ENCODE assay signal across 1 cellular context in the genomic region with DNA sequence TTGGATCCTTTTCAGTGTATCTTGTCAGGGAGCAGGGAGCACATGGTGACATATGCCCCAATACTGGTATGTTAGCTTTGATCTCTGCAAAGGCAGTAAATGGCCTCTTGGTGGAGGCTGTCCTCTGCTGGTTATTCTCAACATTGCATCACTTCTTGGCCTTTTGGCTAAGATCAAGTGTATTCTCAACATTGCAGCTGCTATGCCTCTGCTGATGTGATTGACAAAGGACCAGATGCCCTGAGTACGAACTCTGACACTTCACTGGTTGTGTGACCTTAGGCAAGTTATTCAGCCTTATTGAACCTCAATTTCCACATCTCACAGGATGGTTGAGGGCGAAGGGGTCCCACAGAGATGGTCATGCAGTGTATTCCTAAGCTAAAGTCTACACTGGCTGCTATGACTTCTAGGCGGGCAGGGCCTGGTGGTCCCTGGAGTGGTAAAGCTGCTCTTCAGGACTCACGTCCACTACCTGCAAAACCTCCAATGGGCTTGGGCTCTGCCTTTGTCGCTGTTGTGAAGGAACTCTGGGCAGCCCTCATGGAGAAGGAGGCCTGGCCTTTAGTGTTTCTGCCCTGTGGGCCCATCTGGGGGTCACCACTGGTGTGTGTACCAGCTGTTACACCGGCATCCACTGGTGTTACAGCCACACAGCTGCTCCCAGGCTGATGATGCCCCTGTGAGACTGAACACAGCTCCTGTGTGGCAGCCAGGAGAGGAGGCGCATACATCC.
TF ChIP-seq lines count a peak whose summit lies in the region.

No MANE protein-coding gene starts in this region.

TF ChIP-seq in HepG2, 621 proteins besides CTCF, POLR2A, EP300 and RAD21 (continued from another document and continues in another):
- TF ChIP-seq ZNF180 (CRISPR knock-in tag; IDR thresholded peaks at IDR 0.05; ENCODE audit: borderline replicate concordance, low read depth) (no peak), GABPA (IDR thresholded peaks at IDR 0.05; ENCODE audit: low read depth, low read length) (no peak), GABPA (CRISPR knock-in tag; IDR thresholded peaks at IDR 0.05; ENCODE audit: low read depth) (no peak), ZNF773 (CRISPR knock-in tag; IDR thresholded peaks at IDR 0.05; ENCODE audit: borderline replicate concordance) (no peak), MATR3 (CRISPR knock-in tag; IDR thresholded peaks at IDR 0.05) (no peak), SP1 (IDR thresholded peaks at IDR 0.05) (no peak), SP1 (CRISPR knock-in tag; IDR thresholded peaks at IDR 0.05) (no peak), NFKBIZ (CRISPR knock-in tag; IDR thresholded peaks at IDR 0.05) (0 out of 2 replicates have a peak, but pooled peaks have one; percentile 57), POLR2AphosphoS5 (IDR thresholded peaks at IDR 0.05; ENCODE audit: low read depth, low read length) (no peak), ZKSCAN8 (CRISPR knock-in tag; IDR thresholded peaks at IDR 0.05; ENCODE audit: borderline replicate concordance) (0 out of 2 replicates have a peak, but pooled peaks have one; percentile 49), SIX1 (CRISPR knock-in tag; IDR thresholded peaks at IDR 0.05; ENCODE audit: borderline replicate concordance) (no peak; the same call in 1 of the 2 replicates), BHLHE40 (IDR thresholded peaks at IDR 0.05; ENCODE audit: low read length) (peak; percentile 45; the same call in 1 of the 2 replicates), ATF7 (IDR thresholded peaks at IDR 0.05) (peak; percentile 42; the same call in 1 of the 2 replicates), ATF7 (CRISPR knock-in tag; IDR thresholded peaks at IDR 0.05) (no peak), PHF20 (CRISPR knock-in tag; IDR thresholded peaks at IDR 0.05) (no peak), PRPF4 (IDR thresholded peaks at IDR 0.05; ENCODE audit: low read depth, low read length, poor library complexity, severe bottlenecking) (no peak), KMT2A (CRISPR knock-in tag; IDR thresholded peaks at IDR 0.05) (no peak), KAT2B (IDR thresholded peaks at IDR 0.05; ENCODE audit: borderline replicate concordance, low read depth, low read length) (no peak), PHF8 (CRISPR knock-in tag; IDR thresholded peaks at IDR 0.05) (no peak), KLF13 (CRISPR knock-in tag; IDR thresholded peaks at IDR 0.05) (no peak), IRF2 (CRISPR knock-in tag; IDR thresholded peaks at IDR 0.05) (peak; percentile 77), ZSCAN22 (CRISPR knock-in tag; IDR thresholded peaks at IDR 0.05) (no peak), ZNF670 (CRISPR knock-in tag; IDR thresholded peaks at IDR 0.05; ENCODE audit: borderline replicate concordance) (no peak), ZNF552 (CRISPR knock-in tag; IDR thresholded peaks at IDR 0.05; ENCODE audit: borderline replicate concordance) (no peak), ZNF781 (CRISPR knock-in tag; IDR thresholded peaks at IDR 0.05; ENCODE audit: borderline replicate concordance, not compliant biosample characterization) (no peak), ZNF33A (CRISPR knock-in tag; IDR thresholded peaks at IDR 0.05; ENCODE audit: borderline replicate concordance) (no peak), NONO (IDR thresholded peaks at IDR 0.05) (no peak), NONO (CRISPR knock-in tag; conservative IDR thresholded peaks at IDR 0.05) (0 out of 2 replicates have a peak, but pooled peaks have one; percentile 47), THAP11 (CRISPR knock-in tag; IDR thresholded peaks at IDR 0.05) (no peak), LCORL (IDR thresholded peaks at IDR 0.05) (no peak), LCORL (CRISPR knock-in tag; IDR thresholded peaks at IDR 0.05) (peak; percentile 72; the same call in 1 of the 2 replicates), TEAD3 (CRISPR knock-in tag; optimal IDR thresholded peaks at IDR 0.05; ENCODE audit: borderline replicate concordance) (peak; percentile 91), XRCC5 (optimal IDR thresholded peaks at IDR 0.05; ENCODE audit: low read length) (no peak), ZNF160 (CRISPR knock-in tag; IDR thresholded peaks at IDR 0.05) (no peak), ZFP82 (CRISPR knock-in tag; IDR thresholded peaks at IDR 0.05; ENCODE audit: borderline replicate concordance) (no peak), SP2 (CRISPR knock-in tag; IDR thresholded peaks at IDR 0.05) (no peak), TBX3 (IDR thresholded peaks at IDR 0.05; ENCODE audit: borderline replicate concordance) (no peak), MAZ (IDR thresholded peaks at IDR 0.05; ENCODE audit: borderline replicate concordance, low read depth, low read length) (no peak), MAZ (CRISPR knock-in tag; IDR thresholded peaks at IDR 0.05; ENCODE audit: low read depth) (peak; percentile 61; the same call in 1 of the 2 replicates)
- TF ChIP-seq, protein P1, sequence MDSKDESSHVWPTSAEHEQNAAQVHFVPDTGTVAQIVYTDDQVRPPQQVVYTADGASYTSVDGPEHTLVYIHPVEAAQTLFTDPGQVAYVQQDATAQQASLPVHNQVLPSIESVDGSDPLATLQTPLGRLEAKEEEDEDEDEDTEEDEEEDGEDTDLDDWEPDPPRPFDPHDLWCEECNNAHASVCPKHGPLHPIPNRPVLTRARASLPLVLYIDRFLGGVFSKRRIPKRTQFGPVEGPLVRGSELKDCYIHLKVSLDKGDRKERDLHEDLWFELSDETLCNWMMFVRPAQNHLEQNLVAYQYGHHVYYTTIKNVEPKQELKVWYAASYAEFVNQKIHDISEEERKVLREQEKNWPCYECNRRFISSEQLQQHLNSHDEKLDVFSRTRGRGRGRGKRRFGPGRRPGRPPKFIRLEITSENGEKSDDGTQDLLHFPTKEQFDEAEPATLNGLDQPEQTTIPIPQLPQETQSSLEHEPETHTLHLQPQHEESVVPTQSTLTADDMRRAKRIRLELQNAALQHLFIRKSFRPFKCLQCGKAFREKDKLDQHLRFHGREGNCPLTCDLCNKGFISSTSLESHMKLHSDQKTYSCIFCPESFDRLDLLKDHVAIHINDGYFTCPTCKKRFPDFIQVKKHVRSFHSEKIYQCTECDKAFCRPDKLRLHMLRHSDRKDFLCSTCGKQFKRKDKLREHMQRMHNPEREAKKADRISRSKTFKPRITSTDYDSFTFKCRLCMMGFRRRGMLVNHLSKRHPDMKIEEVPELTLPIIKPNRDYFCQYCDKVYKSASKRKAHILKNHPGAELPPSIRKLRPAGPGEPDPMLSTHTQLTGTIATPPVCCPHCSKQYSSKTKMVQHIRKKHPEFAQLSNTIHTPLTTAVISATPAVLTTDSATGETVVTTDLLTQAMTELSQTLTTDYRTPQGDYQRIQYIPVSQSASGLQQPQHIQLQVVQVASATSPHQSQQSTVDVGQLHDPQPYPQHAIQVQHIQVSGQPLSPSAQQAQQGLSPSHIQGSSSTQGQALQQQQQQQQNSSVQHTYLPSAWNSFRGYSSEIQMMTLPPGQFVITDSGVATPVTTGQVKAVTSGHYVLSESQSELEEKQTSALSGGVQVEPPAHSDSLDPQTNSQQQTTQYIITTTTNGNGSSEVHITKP (CRISPR knock-in tag; IDR thresholded peaks at IDR 0.05; ENCODE audit: low read depth), result no peak
- TF ChIP-seq, protein P2, sequence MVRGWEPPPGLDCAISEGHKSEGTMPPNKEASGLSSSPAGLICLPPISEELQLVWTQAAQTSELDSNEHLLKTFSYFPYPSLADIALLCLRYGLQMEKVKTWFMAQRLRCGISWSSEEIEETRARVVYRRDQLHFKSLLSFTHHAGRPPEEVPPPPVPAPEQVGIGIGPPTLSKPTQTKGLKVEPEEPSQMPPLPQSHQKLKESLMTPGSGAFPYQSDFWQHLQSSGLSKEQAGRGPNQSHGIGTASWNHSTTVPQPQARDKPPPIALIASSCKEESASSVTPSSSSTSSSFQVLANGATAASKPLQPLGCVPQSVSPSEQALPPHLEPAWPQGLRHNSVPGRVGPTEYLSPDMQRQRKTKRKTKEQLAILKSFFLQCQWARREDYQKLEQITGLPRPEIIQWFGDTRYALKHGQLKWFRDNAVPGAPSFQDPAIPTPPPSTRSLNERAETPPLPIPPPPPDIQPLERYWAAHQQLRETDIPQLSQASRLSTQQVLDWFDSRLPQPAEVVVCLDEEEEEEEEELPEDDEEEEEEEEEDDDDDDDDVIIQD (CRISPR knock-in tag; IDR thresholded peaks at IDR 0.05; ENCODE audit: low read depth), result peak; percentile 68
- TF ChIP-seq, protein P3, sequence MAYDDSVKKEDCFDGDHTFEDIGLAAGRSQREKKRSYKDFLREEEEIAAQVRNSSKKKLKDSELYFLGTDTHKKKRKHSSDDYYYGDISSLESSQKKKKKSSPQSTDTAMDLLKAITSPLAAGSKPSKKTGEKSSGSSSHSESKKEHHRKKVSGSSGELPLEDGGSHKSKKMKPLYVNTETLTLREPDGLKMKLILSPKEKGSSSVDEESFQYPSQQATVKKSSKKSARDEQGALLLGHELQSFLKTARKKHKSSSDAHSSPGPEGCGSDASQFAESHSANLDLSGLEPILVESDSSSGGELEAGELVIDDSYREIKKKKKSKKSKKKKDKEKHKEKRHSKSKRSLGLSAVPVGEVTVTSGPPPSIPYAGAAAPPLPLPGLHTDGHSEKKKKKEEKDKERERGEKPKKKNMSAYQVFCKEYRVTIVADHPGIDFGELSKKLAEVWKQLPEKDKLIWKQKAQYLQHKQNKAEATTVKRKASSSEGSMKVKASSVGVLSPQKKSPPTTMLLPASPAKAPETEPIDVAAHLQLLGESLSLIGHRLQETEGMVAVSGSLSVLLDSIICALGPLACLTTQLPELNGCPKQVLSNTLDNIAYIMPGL (CRISPR knock-in tag; IDR thresholded peaks at IDR 0.05; ENCODE audit: borderline replicate concordance in 1 of 2, low read depth in 1 of 2), result peak in 1 of 2 experiments; percentile 75; a peak in 1 of 4 replicates
- TF ChIP-seq, protein P4, sequence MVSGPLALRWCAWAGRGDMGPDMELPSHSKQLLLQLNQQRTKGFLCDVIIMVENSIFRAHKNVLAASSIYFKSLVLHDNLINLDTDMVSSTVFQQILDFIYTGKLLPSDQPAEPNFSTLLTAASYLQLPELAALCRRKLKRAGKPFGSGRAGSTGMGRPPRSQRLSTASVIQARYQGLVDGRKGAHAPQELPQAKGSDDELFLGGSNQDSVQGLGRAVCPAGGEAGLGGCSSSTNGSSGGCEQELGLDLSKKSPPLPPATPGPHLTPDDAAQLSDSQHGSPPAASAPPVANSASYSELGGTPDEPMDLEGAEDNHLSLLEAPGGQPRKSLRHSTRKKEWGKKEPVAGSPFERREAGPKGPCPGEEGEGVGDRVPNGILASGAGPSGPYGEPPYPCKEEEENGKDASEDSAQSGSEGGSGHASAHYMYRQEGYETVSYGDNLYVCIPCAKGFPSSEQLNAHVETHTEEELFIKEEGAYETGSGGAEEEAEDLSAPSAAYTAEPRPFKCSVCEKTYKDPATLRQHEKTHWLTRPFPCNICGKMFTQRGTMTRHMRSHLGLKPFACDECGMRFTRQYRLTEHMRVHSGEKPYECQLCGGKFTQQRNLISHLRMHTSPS (CRISPR knock-in tag; IDR thresholded peaks at IDR 0.05; ENCODE audit: low read depth), result no peak
- TF ChIP-seq, protein P5, sequence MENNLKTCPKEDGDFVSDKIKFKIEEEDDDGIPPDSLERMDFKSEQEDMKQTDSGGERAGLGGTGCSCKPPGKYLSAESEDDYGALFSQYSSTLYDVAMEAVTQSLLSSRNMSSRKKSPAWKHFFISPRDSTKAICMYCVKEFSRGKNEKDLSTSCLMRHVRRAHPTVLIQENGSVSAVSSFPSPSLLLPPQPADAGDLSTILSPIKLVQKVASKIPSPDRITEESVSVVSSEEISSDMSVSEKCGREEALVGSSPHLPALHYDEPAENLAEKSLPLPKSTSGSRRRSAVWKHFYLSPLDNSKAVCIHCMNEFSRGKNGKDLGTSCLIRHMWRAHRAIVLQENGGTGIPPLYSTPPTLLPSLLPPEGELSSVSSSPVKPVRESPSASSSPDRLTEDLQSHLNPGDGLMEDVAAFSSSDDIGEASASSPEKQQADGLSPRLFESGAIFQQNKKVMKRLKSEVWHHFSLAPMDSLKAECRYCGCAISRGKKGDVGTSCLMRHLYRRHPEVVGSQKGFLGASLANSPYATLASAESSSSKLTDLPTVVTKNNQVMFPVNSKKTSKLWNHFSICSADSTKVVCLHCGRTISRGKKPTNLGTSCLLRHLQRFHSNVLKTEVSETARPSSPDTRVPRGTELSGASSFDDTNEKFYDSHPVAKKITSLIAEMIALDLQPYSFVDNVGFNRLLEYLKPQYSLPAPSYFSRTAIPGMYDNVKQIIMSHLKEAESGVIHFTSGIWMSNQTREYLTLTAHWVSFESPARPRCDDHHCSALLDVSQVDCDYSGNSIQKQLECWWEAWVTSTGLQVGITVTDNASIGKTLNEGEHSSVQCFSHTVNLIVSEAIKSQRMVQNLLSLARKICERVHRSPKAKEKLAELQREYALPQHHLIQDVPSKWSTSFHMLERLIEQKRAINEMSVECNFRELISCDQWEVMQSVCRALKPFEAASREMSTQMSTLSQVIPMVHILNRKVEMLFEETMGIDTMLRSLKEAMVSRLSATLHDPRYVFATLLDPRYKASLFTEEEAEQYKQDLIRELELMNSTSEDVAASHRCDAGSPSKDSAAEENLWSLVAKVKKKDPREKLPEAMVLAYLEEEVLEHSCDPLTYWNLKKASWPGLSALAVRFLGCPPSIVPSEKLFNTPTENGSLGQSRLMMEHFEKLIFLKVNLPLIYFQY (CRISPR knock-in tag; IDR thresholded peaks at IDR 0.05; ENCODE audit: borderline replicate concordance), result peak; percentile 65; the same call in 1 of the 2 replicates
- TF ChIP-seq, protein P6, sequence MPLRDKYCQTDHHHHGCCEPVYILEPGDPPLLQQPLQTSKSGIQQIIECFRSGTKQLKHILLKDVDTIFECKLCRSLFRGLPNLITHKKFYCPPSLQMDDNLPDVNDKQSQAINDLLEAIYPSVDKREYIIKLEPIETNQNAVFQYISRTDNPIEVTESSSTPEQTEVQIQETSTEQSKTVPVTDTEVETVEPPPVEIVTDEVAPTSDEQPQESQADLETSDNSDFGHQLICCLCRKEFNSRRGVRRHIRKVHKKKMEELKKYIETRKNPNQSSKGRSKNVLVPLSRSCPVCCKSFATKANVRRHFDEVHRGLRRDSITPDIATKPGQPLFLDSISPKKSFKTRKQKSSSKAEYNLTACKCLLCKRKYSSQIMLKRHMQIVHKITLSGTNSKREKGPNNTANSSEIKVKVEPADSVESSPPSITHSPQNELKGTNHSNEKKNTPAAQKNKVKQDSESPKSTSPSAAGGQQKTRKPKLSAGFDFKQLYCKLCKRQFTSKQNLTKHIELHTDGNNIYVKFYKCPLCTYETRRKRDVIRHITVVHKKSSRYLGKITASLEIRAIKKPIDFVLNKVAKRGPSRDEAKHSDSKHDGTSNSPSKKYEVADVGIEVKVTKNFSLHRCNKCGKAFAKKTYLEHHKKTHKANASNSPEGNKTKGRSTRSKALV (CRISPR knock-in tag; IDR thresholded peaks at IDR 0.05), result no peak
- TF ChIP-seq, protein P7, sequence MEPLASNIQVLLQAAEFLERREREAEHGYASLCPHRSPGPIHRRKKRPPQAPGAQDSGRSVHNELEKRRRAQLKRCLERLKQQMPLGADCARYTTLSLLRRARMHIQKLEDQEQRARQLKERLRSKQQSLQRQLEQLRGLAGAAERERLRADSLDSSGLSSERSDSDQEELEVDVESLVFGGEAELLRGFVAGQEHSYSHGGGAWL (CRISPR knock-in tag; IDR thresholded peaks at IDR 0.05), result no peak
- TF ChIP-seq, protein P8, sequence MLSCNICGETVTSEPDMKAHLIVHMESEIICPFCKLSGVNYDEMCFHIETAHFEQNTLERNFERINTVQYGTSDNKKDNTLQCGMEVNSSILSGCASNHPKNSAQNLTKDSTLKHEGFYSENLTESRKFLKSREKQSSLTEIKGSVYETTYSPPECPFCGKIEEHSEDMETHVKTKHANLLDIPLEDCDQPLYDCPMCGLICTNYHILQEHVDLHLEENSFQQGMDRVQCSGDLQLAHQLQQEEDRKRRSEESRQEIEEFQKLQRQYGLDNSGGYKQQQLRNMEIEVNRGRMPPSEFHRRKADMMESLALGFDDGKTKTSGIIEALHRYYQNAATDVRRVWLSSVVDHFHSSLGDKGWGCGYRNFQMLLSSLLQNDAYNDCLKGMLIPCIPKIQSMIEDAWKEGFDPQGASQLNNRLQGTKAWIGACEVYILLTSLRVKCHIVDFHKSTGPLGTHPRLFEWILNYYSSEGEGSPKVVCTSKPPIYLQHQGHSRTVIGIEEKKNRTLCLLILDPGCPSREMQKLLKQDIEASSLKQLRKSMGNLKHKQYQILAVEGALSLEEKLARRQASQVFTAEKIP (CRISPR knock-in tag; IDR thresholded peaks at IDR 0.05; ENCODE audit: borderline replicate concordance), result no peak
